In genomic region chr19:5969476-5969875, GRCh38 we compare ENCODE assay signal across 13 cellular contexts. TPM values are rescaled to one million over a fixed set of nuclear protein-coding genes. Genes with fewer than 3 reads are reported as not detected.
DNase-seq lines count a peak whose midpoint lies in the region; ATAC-seq and TF ChIP-seq lines count a peak whose summit lies in the region.
"Had no signal": no experiment of that assay in that cellular context is flagged by ENCODE, and none has a peak within 500 bp of the region (broad histone marks: within the 10 kb centered on the region; RNA-seq: fewer than 3 reads in every experiment).

No MANE protein-coding gene starts in this region.

- H3K36me3 Mint-ChIP-seq in naive thymus-derived CD8-positive, alpha-beta T cell, result peaks cover 0 to 39% (median 4%) of the 10 kb centered on the region in 3 donors

- CTCF ChIA-PET in SK-N-SH (lab: Yijun Ruan, JAX), result interaction anchor here (4.0 kb wide), 1 partner anchor 53 kb away, joined by 35 read pairs; no protein-coding TSS in a partner anchor
- CTCF ChIA-PET in PC-9 (lab: Charles Lee), result no interaction called here

- H3K9me2 ChIP-seq in SK-N-SH (no peaks in the 10 kb centered on the region), PC-9 (ENCODE audit: insufficient read depth) (no peaks in the 10 kb centered on the region)

- H3K4me1 Mint-ChIP-seq in naive thymus-derived CD8-positive, alpha-beta T cell, result peaks cover 45 to 95% (median 88%) of the 10 kb centered on the region in 4 donors

- H3K4me1 ChIP-seq in cardiac muscle cell (ENCODE audit: low read depth) (peaks cover 39% of the 10 kb centered on the region), heart right ventricle (peaks cover 24 to 81% (median 71%) of the 10 kb centered on the region in 9 donors), adrenal gland (replicated peaks in 1 of 2) (peaks cover 37 to 76% of the 10 kb centered on the region in 2 donors), upper lobe of left lung (peaks cover 54 to 80% (median 66%) of the 10 kb centered on the region in 4 donors), SK-N-SH (ENCODE audit: control insufficient read depth in 1 of 2, insufficient read depth in 2 of 2, low read depth in 1 of 2, low read length in 1 of 2) (peaks cover 0 to 21% of the 10 kb centered on the region in 2 experiments; a peak in 1 of 4 replicates), PC-9 (replicated peaks; ENCODE audit: insufficient read depth) (no peaks in the 10 kb centered on the region)

- H3K27me3 ChIP-seq in cardiac muscle cell (no peaks in the 10 kb centered on the region), heart right ventricle (no peaks in the 10 kb centered on the region), adrenal gland (no peaks in the 10 kb centered on the region), upper lobe of left lung (no peaks in the 10 kb centered on the region), SK-N-SH (ENCODE audit: insufficient read depth) (no peaks in the 10 kb centered on the region), PC-9 (ENCODE audit: insufficient read depth, low read depth) (no peaks in the 10 kb centered on the region)

- H3K9ac ChIP-seq in SK-N-SH, result no peak overlapping the region
- H3K9ac ChIP-seq: GM23248 had no signal

- H3K4me3 Mint-ChIP-seq in naive thymus-derived CD8-positive, alpha-beta T cell, result peak overlapping the region in 1 of 10 donors; percentile 29

- TF ChIP-seq CTCF in cardiac muscle cell (IDR thresholded peaks at IDR 0.05; ENCODE audit: low read depth, low read length) (no peak), heart right ventricle (IDR thresholded peaks at IDR 0.05) (no peak), adrenal gland (IDR thresholded peaks at IDR 0.05) (no peak), upper lobe of left lung (IDR thresholded peaks at IDR 0.05) (no peak), SK-N-SH (IDR thresholded peaks at IDR 0.05) (no peak), PC-9 (conservative IDR thresholded peaks at IDR 0.05) (no peak)

- intact Hi-C loops in heart right ventricle (cut with DNase I), result no loop called here
- intact Hi-C loops in adrenal gland (cut with DNase I), result no loop called here
- intact Hi-C loops in PC-9 (cut with micrococcal nuclease; ENCODE audit: unreplicated experiment), result no loop called here

- TF ChIP-seq EP300 in upper lobe of left lung (IDR thresholded peaks at IDR 0.05), result no peak
- TF ChIP-seq EP300 in SK-N-SH (IDR thresholded peaks at IDR 0.05; ENCODE audit: borderline replicate concordance in 1 of 2, low read depth in 1 of 2, low read length in 1 of 2), result no peak

- H3K36me3 ChIP-seq in cardiac muscle cell (no peaks in the 10 kb centered on the region), heart right ventricle (peaks cover 0 to 47% (median 0%) of the 10 kb centered on the region in 9 donors), adrenal gland (replicated peaks in 1 of 2) (peaks cover 0 to 7% of the 10 kb centered on the region in 2 donors), upper lobe of left lung (peaks cover 0 to 22% (median 8%) of the 10 kb centered on the region in 4 donors), SK-N-SH (replicated peaks in 1 of 2; ENCODE audit: control insufficient read depth in 1 of 2, insufficient read depth in 2 of 2, low read length in 1 of 2) (peaks cover 6 to 44% of the 10 kb centered on the region in 2 experiments), PC-9 (ENCODE audit: low read depth) (no peaks in the 10 kb centered on the region)

- TF ChIP-seq POLR2A in adrenal gland (IDR thresholded peaks at IDR 0.05), result no peak
- TF ChIP-seq POLR2A in upper lobe of left lung (IDR thresholded peaks at IDR 0.05), result no peak

- H3K9me3 ChIP-seq in cardiac muscle cell (ENCODE audit: low read depth) (no peaks in the 10 kb centered on the region), heart right ventricle (no peaks in the 10 kb centered on the region), adrenal gland (replicated peaks in 1 of 3) (no peaks in the 10 kb centered on the region), upper lobe of left lung (no peaks in the 10 kb centered on the region), SK-N-SH (no peaks in the 10 kb centered on the region), PC-9 (ENCODE audit: insufficient read depth, low read depth) (no peaks in the 10 kb centered on the region)

- H3K79me2 ChIP-seq in SK-N-SH (ENCODE audit: insufficient read depth) (peaks cover 100% of the 10 kb centered on the region), PC-9 (ENCODE audit: low read depth) (peaks cover 90% of the 10 kb centered on the region)

- no TSS peak for BruUV-seq in PC-9 (replicated peaks; lab: Mats Ljungman, UMichigan)

- POLR2A ChIA-PET in naive thymus-derived CD8-positive, alpha-beta T cell (lab: Charles Lee), result no interaction called here
- POLR2A ChIA-PET in SK-N-SH (lab: Yijun Ruan, JAX) (no interaction called here), PC-9 (lab: Charles Lee; ENCODE audit: unreplicated experiment) (no interaction called here)

- no peak for ATAC-seq in heart right ventricle
- ATAC-seq in naive thymus-derived CD8-positive, alpha-beta T cell, result no peak
- no peak for ATAC-seq in upper lobe of left lung (ENCODE audit: low FRiP score in 2 of 2)
- no peak for ATAC-seq in HG03432 (IDR thresholded peaks at IDR 0.05; ENCODE audit: unreplicated experiment)

- peaks cover 5% of the 10 kb centered on the region for H3F3A ChIP-seq in SK-N-SH (replicated peaks; ENCODE audit: insufficient read depth)
- no peaks in the 10 kb centered on the region for H3F3A ChIP-seq in PC-9 (ENCODE audit: insufficient read depth, low read depth)

- H3K4me3 ChIP-seq in cardiac muscle cell, result no peak overlapping the region
- no peak overlapping the region for H3K4me3 ChIP-seq in heart right ventricle
- no peak overlapping the region for H3K4me3 ChIP-seq in adrenal gland
- no peak overlapping the region for H3K4me3 ChIP-seq in upper lobe of left lung
- no peak overlapping the region for H3K4me3 ChIP-seq in SK-N-SH (ENCODE audit: low read depth in 2 of 2, low read length in 1 of 2)
- H3K4me3 ChIP-seq in PC-9, result no peak overlapping the region
- H3K4me3 ChIP-seq: GM23248, smooth muscle cell had no signal

- H3K27ac ChIP-seq in cardiac muscle cell, result peak overlapping the region; percentile 84
- H3K27ac ChIP-seq in heart right ventricle, result peak overlapping the region in 5 of 10 donors; percentile 29 to 72 (median 68)
- peak overlapping the region; percentile 57 to 94 (median 80) for H3K27ac ChIP-seq in adrenal gland
- H3K27ac ChIP-seq in upper lobe of left lung, result peak overlapping the region in 3 of 4 donors; percentile 73 to 83 (median 82)
- H3K27ac ChIP-seq in SK-N-SH (ENCODE audit: low read depth in 2 of 2, low read length in 1 of 2), result no peak overlapping the region; a peak in 1 of 4 replicates
- no peak overlapping the region for H3K27ac ChIP-seq in PC-9
- H3K27ac ChIP-seq: GM23248 had no signal

- no peak overlapping the region for H3K4me2 ChIP-seq in SK-N-SH
- H3K4me2 ChIP-seq in PC-9, result no peak overlapping the region
- H3K4me2 ChIP-seq: smooth muscle cell had no signal

- WGBS in heart right ventricle, 2 donors, result 89% methylated on average over 8 of the region's 8 CpGs
- 75 to 85% (median 78%) methylated on average over 8 of the region's 8 CpGs; no CpG with 5 or more reads in 1 of the 4 donors for WGBS in adrenal gland, 4 donors
- 68 to 76% methylated on average over 8 of the region's 8 CpGs for WGBS in upper lobe of left lung, 2 donors
- 100% methylated on average over 6 of the region's 8 CpGs for WGBS in SK-N-SH (ENCODE audit: low lambda C conversion rate)

- H3K27ac Mint-ChIP-seq in naive thymus-derived CD8-positive, alpha-beta T cell, result peak overlapping the region in 8 of 10 donors; percentile 19 to 87 (median 74)

- TF ChIP-seq RAD21 in SK-N-SH (IDR thresholded peaks at IDR 0.05; ENCODE audit: low read length), result no peak

- DNase-seq in cardiac muscle cell (ENCODE audit: low read depth in 1 of 2, low spot score in 1 of 2) (no peak), heart right ventricle (no peak), adrenal gland (no peak), upper lobe of left lung (no peak), SK-N-SH (no peak), PC-9 (no peak)
- peak in 1 of 10 donors; percentile 32 for DNase-seq in naive thymus-derived CD8-positive, alpha-beta T cell
- DNase-seq: GM23248, mammary epithelial cell, NCI-H1092 treated with DMSO at 0.1 percent for 48 hours, NCI-H345 had no signal

- peaks cover 92% of the 10 kb centered on the region for H4K20me1 ChIP-seq in SK-N-SH (ENCODE audit: insufficient read depth)
- peaks cover 35% of the 10 kb centered on the region for H4K20me1 ChIP-seq in PC-9 (ENCODE audit: insufficient read depth)

- no peaks in the 10 kb centered on the region for H3K9me3 Mint-ChIP-seq in naive thymus-derived CD8-positive, alpha-beta T cell

- no peaks in the 10 kb centered on the region for H3K27me3 Mint-ChIP-seq in naive thymus-derived CD8-positive, alpha-beta T cell

- H2AFZ ChIP-seq in SK-N-SH (ENCODE audit: low read depth), result no peak overlapping the region
- H2AFZ ChIP-seq in PC-9, result no peak overlapping the region
- H2AFZ ChIP-seq: GM23248 had no signal

TF ChIP-seq in SK-N-SH, 30 proteins besides CTCF, POLR2A, EP300 and RAD21 (continues in another document):
- no peak for TF ChIP-seq SMC3 (IDR thresholded peaks at IDR 0.05; ENCODE audit: low read depth, low read length)

RNA-seq across cellular contexts. Expression of gene RANBP3, which starts 8.5 kb away (rescaled TPM):
- total RNA-seq in cardiac muscle cell (102 and 108 TPM in 2 replicates), heart right ventricle (10 to 100 TPM; 51.4 to 76.1 (median 63.3) TPM), adrenal gland (100 to 1,000 TPM in 2 of 8 donors, 10 to 100 TPM in 6; 70.0 to 179 (median 90.0) TPM), upper lobe of left lung (100 to 1,000 TPM in 1 of 6 donors, 10 to 100 TPM in 5; 64.4 to 116 (median 68.5) TPM), PC-9 (2021) (43.7 and 44.1 TPM in 2 replicates)
- polyA plus RNA-seq in cardiac muscle cell (17.7 and 18.3 TPM in 2 replicates), heart right ventricle (10 to 100 TPM; 29.5 to 45.2 TPM), adrenal gland (100 to 1,000 TPM in 1 of 3 donors, 10 to 100 TPM in 2; 60.9 to 118 (median 62.3) TPM), SK-N-SH (2012; rRNA removed) (71.8 and 84.0 TPM in 2 replicates)
- 100 to 1,000 TPM; 128 to 145 TPM for total RNA-seq in naive thymus-derived CD8-positive, alpha-beta T cell
- polyA plus RNA-seq in naive thymus-derived CD8-positive, alpha-beta T cell, result 10 to 100 TPM in 1 of 3 donors, 1 to 10 TPM in 2; 7.7 to 13.0 (median 9.1) TPM
- polyA plus RNA-seq in SK-N-SH (2012; cell fraction: cytosol; rRNA removed), result 38.5 and 46.3 TPM in 2 replicates
- polyA plus RNA-seq in SK-N-SH (2012; cell fraction: nucleus; rRNA removed), result 102 and 210 TPM in 2 replicates

RNA-seq across cellular contexts. Expression of gene CAPS, which starts 55.4 kb away (rescaled TPM):
- 14.4 and 23.6 TPM in 2 replicates for total RNA-seq in cardiac muscle cell
- polyA plus RNA-seq in cardiac muscle cell, result 14.1 and 17.7 TPM in 2 replicates
- total RNA-seq in heart right ventricle, result 1 to 10 TPM; 1.3 to 4.2 (median 2.8) TPM
- 10 to 100 TPM in 1 of 2 donors, 1 to 10 TPM in 1; 3.2 to 14.1 TPM for polyA plus RNA-seq in heart right ventricle
- 100 to 1,000 TPM in 1 of 8 donors, 10 to 100 TPM in 6, 1 to 10 TPM in 1; 8.8 to 146 (median 19.2) TPM for total RNA-seq in adrenal gland
- polyA plus RNA-seq in adrenal gland, result 100 to 1,000 TPM in 1 of 3 donors, 10 to 100 TPM in 1, 1 to 10 TPM in 1; 7.1 to 104 (median 75.9) TPM
- 10 to 100 TPM; 55.9 to 58.3 TPM for total RNA-seq in naive thymus-derived CD8-positive, alpha-beta T cell
- 1 to 10 TPM; 1.3 to 2.8 (median 2.0) TPM for polyA plus RNA-seq in naive thymus-derived CD8-positive, alpha-beta T cell
- total RNA-seq in upper lobe of left lung, result 100 to 1,000 TPM in 4 of 6 donors, 10 to 100 TPM in 2; 20.6 to 414 (median 115) TPM
- polyA plus RNA-seq in SK-N-SH (2012; rRNA removed), result 13.4 and 17.3 TPM in 2 replicates
- 2.8 and 4.4 TPM in 2 replicates for polyA plus RNA-seq in SK-N-SH (2012; cell fraction: cytosol; rRNA removed)
- 93.5 and 127 TPM in 2 replicates for polyA plus RNA-seq in SK-N-SH (2012; cell fraction: nucleus; rRNA removed)
- total RNA-seq in PC-9 (2021), result 32.0 and 41.5 TPM in 2 replicates

Comparison
In these comparisons a context has a peak if more than half of its experiments do, and no peak if none do; other contexts are left out.
1. H3K27ac ChIP-seq: peak in cardiac muscle cell (single experiment), adrenal gland (5 of 5) and upper lobe of left lung (3 of 4); none in SK-N-SH (0 of 2) and PC-9 (single experiment).